ENCODE assay signal across 8 cellular contexts in the genomic region with DNA sequence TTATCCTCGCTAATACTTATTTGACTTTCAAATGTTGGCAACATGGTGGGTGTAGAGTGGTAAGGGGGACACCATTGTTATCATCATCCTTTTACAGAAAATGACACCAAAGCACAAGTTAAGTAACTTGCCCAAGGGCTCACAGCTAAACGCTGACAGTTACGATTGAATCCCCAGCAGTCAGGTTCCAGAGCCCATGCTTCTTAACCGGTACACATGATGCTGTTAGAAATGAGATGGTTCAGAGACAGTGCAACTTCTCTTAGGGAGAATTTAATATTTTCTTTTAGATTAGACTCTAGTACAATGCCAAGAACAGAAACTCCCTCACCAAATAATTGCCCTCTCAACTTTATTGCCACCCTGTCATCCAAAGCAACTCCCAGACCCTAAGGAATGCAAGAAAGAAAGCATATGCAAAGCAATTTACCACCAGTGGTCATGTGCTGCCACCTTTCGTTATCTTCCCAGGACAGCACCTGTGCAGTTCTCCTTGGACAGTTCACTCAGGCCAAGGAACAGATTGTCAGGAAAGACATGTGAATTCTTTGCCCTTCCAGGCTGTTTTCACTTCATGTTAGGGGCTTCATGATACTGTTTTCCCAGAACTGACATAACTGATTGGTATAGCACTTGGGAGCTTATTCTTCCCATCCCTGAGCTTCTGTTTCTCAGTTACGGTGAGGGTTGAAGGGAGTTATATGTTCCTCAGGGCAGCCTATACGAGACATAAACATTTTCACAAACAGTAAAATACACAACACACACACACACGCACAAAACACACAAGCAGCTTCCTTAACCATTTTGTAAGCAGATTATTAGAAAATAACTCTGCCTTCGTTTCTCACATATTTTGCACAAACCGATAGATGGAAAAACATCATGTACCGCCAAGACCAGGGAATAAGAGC. TPM values are rescaled to one million over a fixed set of nuclear protein-coding genes. Genes with fewer than 3 reads are reported as not detected.
A peak's percentile ranks its signal among the peaks of the same experiment; 100 is the strongest.
DNase-seq lines count a peak whose midpoint lies in the region; ATAC-seq and TF ChIP-seq lines count a peak whose summit lies in the region.

No MANE protein-coding gene starts in this region.

- H3K9ac ChIP-seq in GM23248: no peak overlapping the region

- no peak overlapping the region for H3K27ac Mint-ChIP-seq in Calu3 (ENCODE audit: unreplicated experiment)

- in situ Hi-C loops in GM23248 (cut with MboI): no loop called here

- peak; percentile 96 for TF ChIP-seq CTCF in Calu3 (IDR thresholded peaks at IDR 0.05; ENCODE audit: unreplicated experiment)
- TF ChIP-seq CTCF in osteoblast (IDR thresholded peaks at IDR 0.05; ENCODE audit: extremely low read depth, low read depth, low read length): peak; percentile 36

- no peaks in the 10 kb centered on the region for H3K27me3 ChIP-seq in GM23248 (replicated peaks; ENCODE audit: insufficient read depth)
- no peaks in the 10 kb centered on the region for H3K27me3 ChIP-seq in osteoblast (ENCODE audit: insufficient read depth, low read length)

- no peak overlapping the region for H3K4me2 ChIP-seq in GM23248 (ENCODE audit: unreplicated experiment)
- no peak overlapping the region for H3K4me2 ChIP-seq in osteoblast (ENCODE audit: insufficient read depth, low read length)

- no peaks in the 10 kb centered on the region for H3F3A ChIP-seq in GM23248 (ENCODE audit: insufficient read depth)

- CTCF ChIA-PET in Calu3 (lab: Charles Lee): interaction anchor here (0.6 to 2.4 kb wide), 8 partner anchors 8 to 503 kb away, joined by 3 to 11 read pairs (median 4); a partner anchor contains a TSS

- H3K4me3 Mint-ChIP-seq in Calu3 (ENCODE audit: low read depth, unreplicated experiment): no peak overlapping the region

- H3K9me3 ChIP-seq in GM23248 (ENCODE audit: low read depth): no peaks in the 10 kb centered on the region
- H3K9me3 ChIP-seq in osteoblast (ENCODE audit: low read depth, low read length): no peaks in the 10 kb centered on the region

- H3K27ac ChIP-seq in GM23248 (no peak overlapping the region), osteoblast (ENCODE audit: low read depth, low read length) (no peak overlapping the region)

- H3K4me1 Mint-ChIP-seq in Calu3 (ENCODE audit: low read depth, unreplicated experiment): peaks cover 31% of the 10 kb centered on the region

- no peaks in the 10 kb centered on the region for H3K27me3 Mint-ChIP-seq in Calu3 (ENCODE audit: unreplicated experiment)

- no peak overlapping the region for H2AFZ ChIP-seq in GM23248
- no peak overlapping the region for H2AFZ ChIP-seq in osteoblast (ENCODE audit: low read length)

- no TSS peak for BruUV-seq in Calu3 (replicated peaks; lab: Mats Ljungman, UMichigan)

- no peaks in the 10 kb centered on the region for H3K9me2 ChIP-seq in GM23248 (ENCODE audit: insufficient read depth)

- peaks cover 2% of the 10 kb centered on the region for H3K9me3 Mint-ChIP-seq in Calu3 (ENCODE audit: low read depth, unreplicated experiment)

- no peak overlapping the region for H3K4me3 ChIP-seq in GM23248
- no peak overlapping the region for H3K4me3 ChIP-seq in osteoblast (ENCODE audit: insufficient read depth, low read length)

- peak; percentile 81 for DNase-seq in Calu3
- peak; percentile 51 for DNase-seq in GM23248
- DNase-seq in RPMI7951 (ENCODE audit: low read depth): peak; percentile 29
- DNase-seq in dermis blood vessel endothelial cell: peak; percentile 77
- DNase-seq in osteoblast (ENCODE audit: insufficient read length, low spot score, missing footprints): no peak

- no peaks in the 10 kb centered on the region for H4K20me1 ChIP-seq in GM23248 (ENCODE audit: insufficient read depth)
- no peaks in the 10 kb centered on the region for H4K20me1 ChIP-seq in osteoblast (ENCODE audit: insufficient read depth, low read length)

- H3K36me3 ChIP-seq in GM23248 (ENCODE audit: low read depth) (no peaks in the 10 kb centered on the region), osteoblast (ENCODE audit: insufficient read depth, low read length) (no peaks in the 10 kb centered on the region)

- ATAC-seq in HG03159 (IDR thresholded peaks at IDR 0.05; ENCODE audit: unreplicated experiment) (no peak), HG03460 (IDR thresholded peaks at IDR 0.05; ENCODE audit: unreplicated experiment) (no peak), HG03439 (IDR thresholded peaks at IDR 0.05; ENCODE audit: unreplicated experiment) (no peak)

- intact Hi-C loops in Calu3 (cut with micrococcal nuclease; ENCODE audit: unreplicated experiment): loop anchor here (1.0 kb wide), 1 partner anchor 63 kb away; no protein-coding TSS in a partner anchor

- H3K79me2 ChIP-seq in GM23248 (ENCODE audit: insufficient read depth): no peaks in the 10 kb centered on the region
- H3K79me2 ChIP-seq in osteoblast (ENCODE audit: insufficient read depth, low read length): no peaks in the 10 kb centered on the region

- H3K4me1 ChIP-seq in GM23248 (ENCODE audit: insufficient read depth) (peaks cover 3% of the 10 kb centered on the region; the same call in 1 of the 2 replicates), osteoblast (ENCODE audit: insufficient read depth, low read length) (peaks cover 3% of the 10 kb centered on the region)

- peaks cover 14% of the 10 kb centered on the region for H3K36me3 Mint-ChIP-seq in Calu3 (ENCODE audit: insufficient read depth, unreplicated experiment)

- 73 to 74% methylated on average over 11 of the region's 11 CpGs for WGBS in GM23248 (ENCODE audit: low coverage in 1 of 2, low lambda C conversion rate in 2 of 2, missing lambda C conversion rate in 2 of 2), 2 experiments

RNA-seq across cellular contexts. Expression of a gene that starts 5.1 kb away (rescaled TPM):
- total RNA-seq in Calu3 (2022) (98.0 and 104 TPM in 2 replicates), dermis blood vessel endothelial cell (1.2 and 1.7 TPM in 2 replicates), osteoblast (9.0 and 20.0 TPM in 2 replicates)
- total RNA-seq in GM23248 (2014; rRNA removed; shearing (Covaris generic)): 1.1 and 6.3 TPM in 2 replicates
- polyA plus RNA-seq in GM23248 (2016; fragmentation: Nextera tagmentation; extraction: Ambion mirVana): 5.6 and 6.2 TPM in 2 replicates
- total RNA-seq in RPMI7951 (2014; rRNA removed; shearing (Covaris generic)): 10.1 and 10.9 TPM in 2 replicates

RNA-seq across cellular contexts. Expression of a gene that starts 7.0 kb away (rescaled TPM):
- total RNA-seq in Calu3 (2022) (32.4 and 35.9 TPM in 2 replicates), dermis blood vessel endothelial cell (1.0 and 2.9 TPM in 2 replicates), osteoblast (2.2 and 8.3 TPM in 2 replicates)
- total RNA-seq in GM23248 (2014; rRNA removed; shearing (Covaris generic)): not detected in 2 replicates
- polyA plus RNA-seq in GM23248 (2016; fragmentation: Nextera tagmentation; extraction: Ambion mirVana): 0.46 TPM in 1 of 2 replicates, not detected in the other
- total RNA-seq in RPMI7951 (2014; rRNA removed; shearing (Covaris generic)): 2.5 and 3.1 TPM in 2 replicates

RNA-seq across cellular contexts. Expression of a gene that starts 20.6 kb away (rescaled TPM):
- total RNA-seq in Calu3 (2022): 351 and 356 TPM in 2 replicates
- total RNA-seq in GM23248 (2014; rRNA removed; shearing (Covaris generic)): 85.4 and 95.7 TPM in 2 replicates
- polyA plus RNA-seq in GM23248 (2016; fragmentation: Nextera tagmentation; extraction: Ambion mirVana): 99.9 and 105 TPM in 2 replicates
- total RNA-seq in RPMI7951 (2014; rRNA removed; shearing (Covaris generic)): 77.5 and 82.1 TPM in 2 replicates
- 60.2 and 86.7 TPM in 2 replicates for total RNA-seq in dermis blood vessel endothelial cell
- total RNA-seq in osteoblast: 116 and 119 TPM in 2 replicates
